13 cellular contexts compared by ENCODE assay signal in genomic region chr17:35073991-35074627, GRCh38. TPM values are rescaled to one million over a fixed set of nuclear protein-coding genes. Genes with fewer than 3 reads are reported as not detected.
DNase-seq lines count a peak whose midpoint lies in the region; ATAC-seq and TF ChIP-seq lines count a peak whose summit lies in the region.
"Had no signal": no experiment of that assay in that cellular context is flagged by ENCODE, and none has a peak within 500 bp of the region (broad histone marks: within the 10 kb centered on the region; RNA-seq: fewer than 3 reads in every experiment).

No MANE protein-coding gene starts in this region.

- H3K4me1 Mint-ChIP-seq in T-helper 2 cell treated with Interferon-gamma antibody and Interleukin-4, amounts not matched to agents 5 μg/mL and 100 μg/mL, for 36 hours (ENCODE audit: low read depth): peaks cover 48% of the 10 kb centered on the region
- H3K4me1 Mint-ChIP-seq in central memory CD8-positive, alpha-beta T cell: peaks cover 59% of the 10 kb centered on the region
- peaks cover 39% of the 10 kb centered on the region for H3K4me1 Mint-ChIP-seq in neural crest cell

- DNase-seq in MM.1S (no peak), neural crest cell (ENCODE audit: low read depth, low spot score) (no peak), NCI-H510A (lab: John Stamatoyannopoulos, UW) (no peak), NCI-H2107 treated with DMSO at 0.1 percent for 48 hours (lab: John Stamatoyannopoulos, UW; ENCODE audit: unreplicated experiment) (no peak), NCI-H748 treated with DMSO at 0.1 percent for 48 hours (lab: John Stamatoyannopoulos, UW) (no peak)
- peak; percentile 11 for DNase-seq in T-helper 2 cell treated with Interferon-gamma antibody and Interleukin-4, amounts not matched to agents 5 μg/mL and 100 μg/mL, for 36 hours (ENCODE audit: low spot score)
- DNase-seq in central memory CD8-positive, alpha-beta T cell (ENCODE audit: low spot score in 2 of 2): no peak
- DNase-seq: Calu3, NCI-H226, tibial artery had no signal

- H3K79me2 ChIP-seq in MM.1S (ENCODE audit: low read length): peaks cover 72% of the 10 kb centered on the region

- no peak overlapping the region for H2AFZ ChIP-seq in MM.1S (ENCODE audit: low read length)

- peak overlapping the region; percentile 62 for H3K4me3 Mint-ChIP-seq in T-helper 2 cell treated with Interferon-gamma antibody and Interleukin-4, amounts not matched to agents 5 μg/mL and 100 μg/mL, for 36 hours
- H3K4me3 Mint-ChIP-seq in central memory CD8-positive, alpha-beta T cell: peak overlapping the region; percentile 6
- H3K4me3 Mint-ChIP-seq in neural crest cell: no peak overlapping the region
- H3K4me3 Mint-ChIP-seq: dendritic cell treated with granulocyte-macrophage colony-stimulating factor and Interleukin-4, amounts not matched to agents 40 ng/mL and 50 ng/mL, for 4 days had no signal

- no peaks in the 10 kb centered on the region for H3K9me3 ChIP-seq in MM.1S (replicated peaks; ENCODE audit: insufficient read depth, low read length)
- H3K9me3 ChIP-seq: tibial artery had no signal

- no peak overlapping the region for H3K9ac ChIP-seq in MM.1S (ENCODE audit: low read length)

- H3K36me3 ChIP-seq in MM.1S (replicated peaks; ENCODE audit: insufficient read depth, low read length): no peaks in the 10 kb centered on the region
- H3K36me3 ChIP-seq: tibial artery had no signal

- 0 out of 2 replicates have a peak overlapping the region, but pooled peaks have one; percentile 30 for H3K4me2 ChIP-seq in MM.1S (ENCODE audit: low read depth, low read length)

- peak; percentile 22 for ATAC-seq in central memory CD8-positive, alpha-beta T cell (replicated peaks; ENCODE audit: extremely low read depth, poor library complexity, severe bottlenecking)
- ATAC-seq: sciatic nerve had no signal

- no peak for TF ChIP-seq CTCF in MM.1S (IDR thresholded peaks at IDR 0.05; ENCODE audit: low read length)
- no peak for TF ChIP-seq CTCF in neural crest cell (conservative IDR thresholded peaks at IDR 0.05)

- H3K27me3 ChIP-seq in MM.1S (replicated peaks; ENCODE audit: insufficient read depth, low read length): 0 out of 2 replicates have a peak, but pooled peaks cover 3% of the 10 kb centered on the region
- H3K27me3 ChIP-seq: tibial artery had no signal

- H3K36me3 Mint-ChIP-seq in T-helper 2 cell treated with Interferon-gamma antibody and Interleukin-4, amounts not matched to agents 5 μg/mL and 100 μg/mL, for 36 hours (ENCODE audit: low read depth): peaks cover 25% of the 10 kb centered on the region
- H3K36me3 Mint-ChIP-seq in central memory CD8-positive, alpha-beta T cell (ENCODE audit: insufficient read depth): peaks cover 7% of the 10 kb centered on the region
- H3K36me3 Mint-ChIP-seq in neural crest cell (ENCODE audit: low read depth): no peaks in the 10 kb centered on the region

- H3F3A ChIP-seq in MM.1S (ENCODE audit: insufficient read depth, low read length): peaks cover 24% of the 10 kb centered on the region

- no peaks in the 10 kb centered on the region for H3K9me2 ChIP-seq in MM.1S (replicated peaks; ENCODE audit: insufficient read depth, low read length)

- no peak overlapping the region for H3K27ac ChIP-seq in MM.1S (ENCODE audit: low read length)
- H3K27ac ChIP-seq: tibial artery had no signal

- H4K20me1 ChIP-seq in MM.1S (ENCODE audit: insufficient read depth, low read length): no peaks in the 10 kb centered on the region

- H3K4me1 ChIP-seq in MM.1S (ENCODE audit: low read length): peaks cover 34% of the 10 kb centered on the region

- H3K27ac Mint-ChIP-seq in T-helper 2 cell treated with Interferon-gamma antibody and Interleukin-4, amounts not matched to agents 5 μg/mL and 100 μg/mL, for 36 hours: peak overlapping the region; percentile 68
- H3K27ac Mint-ChIP-seq in central memory CD8-positive, alpha-beta T cell (ENCODE audit: low read depth): peak overlapping the region; percentile 12
- H3K27ac Mint-ChIP-seq in neural crest cell (ENCODE audit: unreplicated experiment): peak overlapping the region; percentile 86
- H3K27ac Mint-ChIP-seq: dendritic cell treated with granulocyte-macrophage colony-stimulating factor and Interleukin-4, amounts not matched to agents 40 ng/mL and 50 ng/mL, for 4 days had no signal

- H3K4me3 ChIP-seq in MM.1S (ENCODE audit: low read length): no peak overlapping the region
- H3K4me3 ChIP-seq: tibial artery had no signal

- no peaks in the 10 kb centered on the region for H3K27me3 Mint-ChIP-seq in T-helper 2 cell treated with Interferon-gamma antibody and Interleukin-4, amounts not matched to agents 5 μg/mL and 100 μg/mL, for 36 hours (ENCODE audit: low read depth)
- H3K27me3 Mint-ChIP-seq in central memory CD8-positive, alpha-beta T cell: no peaks in the 10 kb centered on the region
- no peaks in the 10 kb centered on the region for H3K27me3 Mint-ChIP-seq in neural crest cell (ENCODE audit: low read depth)
- H3K27me3 Mint-ChIP-seq: dendritic cell treated with granulocyte-macrophage colony-stimulating factor and Interleukin-4, amounts not matched to agents 40 ng/mL and 50 ng/mL, for 4 days had no signal

- H3K9me3 Mint-ChIP-seq in T-helper 2 cell treated with Interferon-gamma antibody and Interleukin-4, amounts not matched to agents 5 μg/mL and 100 μg/mL, for 36 hours: no peaks in the 10 kb centered on the region
- H3K9me3 Mint-ChIP-seq in central memory CD8-positive, alpha-beta T cell: no peaks in the 10 kb centered on the region
- H3K9me3 Mint-ChIP-seq in neural crest cell: no peaks in the 10 kb centered on the region
- H3K9me3 Mint-ChIP-seq: dendritic cell treated with granulocyte-macrophage colony-stimulating factor and Interleukin-4, amounts not matched to agents 40 ng/mL and 50 ng/mL, for 4 days had no signal

RNA-seq across cellular contexts. Expression of gene RFFL, which starts 10.6 kb away (rescaled TPM):
- 22.5 and 23.2 TPM in 2 replicates for total RNA-seq in neural crest cell

RNA-seq across cellular contexts. Expression of gene RAD51D, which starts 45.6 kb away (rescaled TPM):
- total RNA-seq in neural crest cell: 21.3 and 22.5 TPM in 2 replicates

RNA-seq across cellular contexts. Expression of gene FNDC8, which starts 47.3 kb away (rescaled TPM):
- total RNA-seq in neural crest cell: not detected in 2 replicates
- total RNA-seq: Calu3, RPMI7951, sciatic nerve had no signal

Comparison
In these comparisons a context has a peak if more than half of its experiments do, and no peak if none do; other contexts are left out.
1. H3K27ac Mint-ChIP-seq: peak in every context shown above with its lines; median percentile 86 in neural crest cell; 68 in T-helper 2 cell treated with Interferon-gamma antibody and Interleukin-4, amounts not matched to agents 5 μg/mL and 100 μg/mL, for 36 hours; 12 in central memory CD8-positive, alpha-beta T cell.